Comparison of ENCODE assay signal across 1 cellular context in the genomic region with DNA sequence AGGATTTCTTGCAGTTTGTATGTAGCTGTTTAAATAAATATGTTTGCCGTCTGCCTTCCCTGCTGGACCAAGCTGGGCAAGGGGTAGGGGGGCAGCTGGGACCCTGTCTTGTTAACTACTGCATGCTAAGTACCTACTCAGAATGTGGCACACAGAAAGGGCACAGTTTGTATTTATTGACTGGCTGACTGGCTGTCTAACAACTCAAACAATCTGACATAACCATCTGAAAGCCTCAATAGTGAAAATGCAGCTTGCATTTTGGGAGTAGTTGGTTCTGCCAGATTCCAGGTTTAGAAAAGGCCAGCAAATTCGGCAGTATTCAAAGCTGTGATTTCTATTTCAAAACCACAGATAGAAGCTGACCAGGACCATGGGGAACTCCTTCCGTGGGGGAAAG.
TF ChIP-seq lines count a peak whose summit lies in the region.

No MANE protein-coding gene starts in this region.

TF ChIP-seq in H1, 55 proteins besides CTCF, POLR2A, EP300 and RAD21:
- no peak for TF ChIP-seq NANOG (IDR thresholded peaks at IDR 0.05; ENCODE audit: insufficient read depth, low read depth, low read length, poor library complexity, severe bottlenecking)
- TF ChIP-seq SP4 (IDR thresholded peaks at IDR 0.05; ENCODE audit: low read length) = no peak
- no peak for TF ChIP-seq GABPA (IDR thresholded peaks at IDR 0.05; ENCODE audit: borderline replicate concordance, insufficient read depth, low read length)
- no peak for TF ChIP-seq FOSL1 (IDR thresholded peaks at IDR 0.05; ENCODE audit: insufficient read depth, low read depth, low read length)
- TF ChIP-seq CREB1 (IDR thresholded peaks at IDR 0.05) = no peak
- TF ChIP-seq JUND (IDR thresholded peaks at IDR 0.05; ENCODE audit: low read length) = no peak
- TF ChIP-seq BRCA1 (IDR thresholded peaks at IDR 0.05; ENCODE audit: low read depth, low read length) = no peak
- TF ChIP-seq JUN (IDR thresholded peaks at IDR 0.05; ENCODE audit: low read depth, low read length) = no peak
- TF ChIP-seq SIN3A (conservative IDR thresholded peaks at IDR 0.05 in 1 of 2, IDR thresholded peaks at IDR 0.05 in 1 of 2; ENCODE audit: low read depth in 1 of 2, low read length in 2 of 2) = no peak
- TF ChIP-seq, protein P1, sequence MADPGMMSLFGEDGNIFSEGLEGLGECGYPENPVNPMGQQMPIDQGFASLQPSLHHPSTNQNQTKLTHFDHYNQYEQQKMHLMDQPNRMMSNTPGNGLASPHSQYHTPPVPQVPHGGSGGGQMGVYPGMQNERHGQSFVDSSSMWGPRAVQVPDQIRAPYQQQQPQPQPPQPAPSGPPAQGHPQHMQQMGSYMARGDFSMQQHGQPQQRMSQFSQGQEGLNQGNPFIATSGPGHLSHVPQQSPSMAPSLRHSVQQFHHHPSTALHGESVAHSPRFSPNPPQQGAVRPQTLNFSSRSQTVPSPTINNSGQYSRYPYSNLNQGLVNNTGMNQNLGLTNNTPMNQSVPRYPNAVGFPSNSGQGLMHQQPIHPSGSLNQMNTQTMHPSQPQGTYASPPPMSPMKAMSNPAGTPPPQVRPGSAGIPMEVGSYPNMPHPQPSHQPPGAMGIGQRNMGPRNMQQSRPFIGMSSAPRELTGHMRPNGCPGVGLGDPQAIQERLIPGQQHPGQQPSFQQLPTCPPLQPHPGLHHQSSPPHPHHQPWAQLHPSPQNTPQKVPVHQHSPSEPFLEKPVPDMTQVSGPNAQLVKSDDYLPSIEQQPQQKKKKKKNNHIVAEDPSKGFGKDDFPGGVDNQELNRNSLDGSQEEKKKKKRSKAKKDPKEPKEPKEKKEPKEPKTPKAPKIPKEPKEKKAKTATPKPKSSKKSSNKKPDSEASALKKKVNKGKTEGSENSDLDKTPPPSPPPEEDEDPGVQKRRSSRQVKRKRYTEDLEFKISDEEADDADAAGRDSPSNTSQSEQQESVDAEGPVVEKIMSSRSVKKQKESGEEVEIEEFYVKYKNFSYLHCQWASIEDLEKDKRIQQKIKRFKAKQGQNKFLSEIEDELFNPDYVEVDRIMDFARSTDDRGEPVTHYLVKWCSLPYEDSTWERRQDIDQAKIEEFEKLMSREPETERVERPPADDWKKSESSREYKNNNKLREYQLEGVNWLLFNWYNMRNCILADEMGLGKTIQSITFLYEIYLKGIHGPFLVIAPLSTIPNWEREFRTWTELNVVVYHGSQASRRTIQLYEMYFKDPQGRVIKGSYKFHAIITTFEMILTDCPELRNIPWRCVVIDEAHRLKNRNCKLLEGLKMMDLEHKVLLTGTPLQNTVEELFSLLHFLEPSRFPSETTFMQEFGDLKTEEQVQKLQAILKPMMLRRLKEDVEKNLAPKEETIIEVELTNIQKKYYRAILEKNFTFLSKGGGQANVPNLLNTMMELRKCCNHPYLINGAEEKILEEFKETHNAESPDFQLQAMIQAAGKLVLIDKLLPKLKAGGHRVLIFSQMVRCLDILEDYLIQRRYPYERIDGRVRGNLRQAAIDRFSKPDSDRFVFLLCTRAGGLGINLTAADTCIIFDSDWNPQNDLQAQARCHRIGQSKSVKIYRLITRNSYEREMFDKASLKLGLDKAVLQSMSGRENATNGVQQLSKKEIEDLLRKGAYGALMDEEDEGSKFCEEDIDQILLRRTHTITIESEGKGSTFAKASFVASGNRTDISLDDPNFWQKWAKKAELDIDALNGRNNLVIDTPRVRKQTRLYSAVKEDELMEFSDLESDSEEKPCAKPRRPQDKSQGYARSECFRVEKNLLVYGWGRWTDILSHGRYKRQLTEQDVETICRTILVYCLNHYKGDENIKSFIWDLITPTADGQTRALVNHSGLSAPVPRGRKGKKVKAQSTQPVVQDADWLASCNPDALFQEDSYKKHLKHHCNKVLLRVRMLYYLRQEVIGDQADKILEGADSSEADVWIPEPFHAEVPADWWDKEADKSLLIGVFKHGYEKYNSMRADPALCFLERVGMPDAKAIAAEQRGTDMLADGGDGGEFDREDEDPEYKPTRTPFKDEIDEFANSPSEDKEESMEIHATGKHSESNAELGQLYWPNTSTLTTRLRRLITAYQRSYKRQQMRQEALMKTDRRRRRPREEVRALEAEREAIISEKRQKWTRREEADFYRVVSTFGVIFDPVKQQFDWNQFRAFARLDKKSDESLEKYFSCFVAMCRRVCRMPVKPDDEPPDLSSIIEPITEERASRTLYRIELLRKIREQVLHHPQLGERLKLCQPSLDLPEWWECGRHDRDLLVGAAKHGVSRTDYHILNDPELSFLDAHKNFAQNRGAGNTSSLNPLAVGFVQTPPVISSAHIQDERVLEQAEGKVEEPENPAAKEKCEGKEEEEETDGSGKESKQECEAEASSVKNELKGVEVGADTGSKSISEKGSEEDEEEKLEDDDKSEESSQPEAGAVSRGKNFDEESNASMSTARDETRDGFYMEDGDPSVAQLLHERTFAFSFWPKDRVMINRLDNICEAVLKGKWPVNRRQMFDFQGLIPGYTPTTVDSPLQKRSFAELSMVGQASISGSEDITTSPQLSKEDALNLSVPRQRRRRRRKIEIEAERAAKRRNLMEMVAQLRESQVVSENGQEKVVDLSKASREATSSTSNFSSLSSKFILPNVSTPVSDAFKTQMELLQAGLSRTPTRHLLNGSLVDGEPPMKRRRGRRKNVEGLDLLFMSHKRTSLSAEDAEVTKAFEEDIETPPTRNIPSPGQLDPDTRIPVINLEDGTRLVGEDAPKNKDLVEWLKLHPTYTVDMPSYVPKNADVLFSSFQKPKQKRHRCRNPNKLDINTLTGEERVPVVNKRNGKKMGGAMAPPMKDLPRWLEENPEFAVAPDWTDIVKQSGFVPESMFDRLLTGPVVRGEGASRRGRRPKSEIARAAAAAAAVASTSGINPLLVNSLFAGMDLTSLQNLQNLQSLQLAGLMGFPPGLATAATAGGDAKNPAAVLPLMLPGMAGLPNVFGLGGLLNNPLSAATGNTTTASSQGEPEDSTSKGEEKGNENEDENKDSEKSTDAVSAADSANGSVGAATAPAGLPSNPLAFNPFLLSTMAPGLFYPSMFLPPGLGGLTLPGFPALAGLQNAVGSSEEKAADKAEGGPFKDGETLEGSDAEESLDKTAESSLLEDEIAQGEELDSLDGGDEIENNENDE (IDR thresholded peaks at IDR 0.05; ENCODE audit: insufficient replicate concordance, low read length) = no peak
- TF ChIP-seq EZH2 (IDR thresholded peaks at IDR 0.05; ENCODE audit: low read depth, low read length, severe bottlenecking) = no peak
- no peak for TF ChIP-seq TAF7 (optimal IDR thresholded peaks at IDR 0.05; ENCODE audit: borderline replicate concordance, low read depth, low read length)
- no peak for TF ChIP-seq CEBPB (IDR thresholded peaks at IDR 0.05; ENCODE audit: low read depth, low read length)
- TF ChIP-seq SIRT6 (IDR thresholded peaks at IDR 0.05; ENCODE audit: low read length) = no peak
- no peak for TF ChIP-seq PHF8 (conservative IDR thresholded peaks at IDR 0.05; ENCODE audit: low read depth, low read length)
- TF ChIP-seq KDM1A (IDR thresholded peaks at IDR 0.05; ENCODE audit: borderline replicate concordance, low read length) = no peak
- TF ChIP-seq, protein P2, sequence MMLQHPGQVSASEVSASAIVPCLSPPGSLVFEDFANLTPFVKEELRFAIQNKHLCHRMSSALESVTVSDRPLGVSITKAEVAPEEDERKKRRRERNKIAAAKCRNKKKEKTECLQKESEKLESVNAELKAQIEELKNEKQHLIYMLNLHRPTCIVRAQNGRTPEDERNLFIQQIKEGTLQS (IDR thresholded peaks at IDR 0.05; ENCODE audit: insufficient read depth, low read depth, low read length) = no peak
- TF ChIP-seq YY1 (IDR thresholded peaks at IDR 0.05; ENCODE audit: low read depth, low read length) = no peak
TF ChIP-seq in H1: peak in this region for 0.
